9 cellular contexts compared by ENCODE assay signal in the genomic region with DNA sequence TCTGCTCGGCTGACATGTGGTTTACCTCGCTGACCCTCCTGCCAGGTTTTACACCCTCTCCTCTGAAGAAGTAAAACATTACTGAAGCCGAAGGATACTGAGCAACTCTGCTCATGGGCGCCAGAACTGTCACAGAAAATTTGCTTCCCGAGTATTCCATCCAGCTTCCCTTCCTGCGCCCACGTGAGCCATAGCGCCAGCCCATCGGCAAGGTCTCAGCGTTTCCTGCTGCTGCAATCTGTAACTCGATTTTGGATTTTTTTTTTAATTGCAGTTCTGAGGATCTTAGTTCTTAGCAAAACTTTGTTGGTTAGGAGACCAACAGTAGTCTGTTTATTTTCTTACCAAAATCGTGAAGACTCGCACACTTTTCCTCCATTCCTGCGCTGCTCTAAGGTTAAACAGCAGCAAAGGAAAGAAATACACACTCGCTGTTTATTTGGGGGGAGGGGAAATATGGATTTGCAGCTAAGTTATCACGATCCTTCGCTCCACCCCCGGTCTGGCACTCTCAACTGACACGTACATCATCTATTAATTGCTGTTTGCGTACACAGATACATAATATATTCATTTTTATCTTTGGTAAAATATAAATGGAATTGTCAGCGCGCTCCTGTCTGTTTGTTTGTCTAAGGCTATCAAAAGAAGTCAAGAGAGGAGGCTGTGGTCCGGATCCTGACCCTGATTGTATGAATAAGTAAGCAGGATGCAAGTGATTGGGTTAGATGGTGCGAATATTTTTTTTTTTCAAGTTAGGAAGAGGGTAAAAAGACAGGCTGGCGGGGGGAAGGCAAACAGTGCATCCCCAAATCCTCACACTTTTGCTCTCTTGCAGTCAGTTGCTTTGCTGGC. TPM values are rescaled to one million over a fixed set of nuclear protein-coding genes. Genes with fewer than 3 reads are reported as not detected.
A peak's percentile ranks its signal among the peaks of the same experiment; 100 is the strongest.
DNase-seq lines count a peak whose midpoint lies in the region; ATAC-seq and TF ChIP-seq lines count a peak whose summit lies in the region.
"Had no signal": no experiment of that assay in that cellular context is flagged by ENCODE, and none has a peak within 500 bp of the region (broad histone marks: within the 10 kb centered on the region; RNA-seq: fewer than 3 reads in every experiment).

A gene (plus strand): TSS at position 795 of the 855 bp plus-strand sequence. CDS start 668 bp downstream, outside the sequence.

- 4 to 8% methylated on average over 8 to 20 of the region's 25 CpGs for WGBS in endodermal cell (ENCODE audit: insufficient coverage in 1 of 2, insufficient read length in 1 of 2), 2 experiments

- peaks cover 54% of the 10 kb centered on the region for H3K27me3 Mint-ChIP-seq in endodermal cell (ENCODE audit: insufficient read depth)

- H3K9me3 ChIP-seq in endodermal cell (ENCODE audit: control insufficient read depth, low read length) = no peaks in the 10 kb centered on the region
- H3K9me3 ChIP-seq in muscle layer of duodenum (ENCODE audit: control insufficient read depth in 1 of 2, low read length in 2 of 2) = no peaks in the 10 kb centered on the region

- H3K4me1 Mint-ChIP-seq in endodermal cell = peaks cover 14% of the 10 kb centered on the region

- H3K36me3 ChIP-seq in endodermal cell (ENCODE audit: control insufficient read depth, insufficient read depth, low read length) (no peaks in the 10 kb centered on the region), muscle layer of duodenum (ENCODE audit: control insufficient read depth in 1 of 2, insufficient read depth in 2 of 2, low read length in 2 of 2) (no peaks in the 10 kb centered on the region)

- peak; percentile 14 for DNase-seq in COLO668 (lab: John Stamatoyannopoulos, UW; ENCODE audit: unreplicated experiment)
- DNase-seq in NCI-H1694 (lab: John Stamatoyannopoulos, UW) = peak; percentile 7
- DNase-seq in endodermal cell = peak; percentile 59
- DNase-seq in DMS114 treated with DMSO at 0.1 percent for 48 hours (lab: John Stamatoyannopoulos, UW; ENCODE audit: unreplicated experiment) = no peak

- H3K9ac ChIP-seq in endodermal cell (ENCODE audit: extremely low read depth, low read length, poor library complexity, severe bottlenecking) = no peak within 1 kb of the TSS

- H3K27me3 ChIP-seq in endodermal cell (ENCODE audit: control insufficient read depth, insufficient read depth, low read length, poor library complexity, severe bottlenecking) (peaks cover 75% of the 10 kb centered on the region), muscle layer of duodenum (ENCODE audit: low read depth, low read length) (peaks cover 11% of the 10 kb centered on the region)

- H3K4me3 Mint-ChIP-seq in endodermal cell = peak within 1 kb of the TSS; percentile 68
- H3K4me3 Mint-ChIP-seq: dendritic cell treated with granulocyte-macrophage colony-stimulating factor and Interleukin-4, amounts not matched to agents 40 ng/mL and 50 ng/mL, for 4 days had no signal

- no peaks in the 10 kb centered on the region for H3K36me3 Mint-ChIP-seq in endodermal cell (ENCODE audit: low read depth)

- H3K27ac ChIP-seq in endodermal cell (ENCODE audit: low read depth, low read length) (no peak within 1 kb of the TSS), muscle layer of duodenum (ENCODE audit: low read length) (no peak within 1 kb of the TSS)

- H3K4me3 ChIP-seq in endodermal cell (ENCODE audit: low read length) (peak within 1 kb of the TSS; percentile 78), muscle layer of duodenum (ENCODE audit: low read depth in 1 of 2, low read length in 2 of 2) (peak within 1 kb of the TSS; percentile 66 to 81)

- ATAC-seq in GM19452 (IDR thresholded peaks at IDR 0.05; ENCODE audit: unreplicated experiment) (no peak), GM21717 (IDR thresholded peaks at IDR 0.05; ENCODE audit: unreplicated experiment) (no peak), GM21360 (IDR thresholded peaks at IDR 0.05; ENCODE audit: unreplicated experiment) (no peak)

- H3K4me1 ChIP-seq in endodermal cell (ENCODE audit: control insufficient read depth, insufficient read depth, low read length) (no peaks in the 10 kb centered on the region), muscle layer of duodenum (ENCODE audit: control insufficient read depth in 1 of 2, insufficient read depth in 2 of 2, low read length in 2 of 2) (peaks cover 0 to 20% of the 10 kb centered on the region in 2 donors)

- no peak within 1 kb of the TSS for H3K27ac Mint-ChIP-seq in endodermal cell
- H3K27ac Mint-ChIP-seq: dendritic cell treated with granulocyte-macrophage colony-stimulating factor and Interleukin-4, amounts not matched to agents 40 ng/mL and 50 ng/mL, for 4 days had no signal

- no peaks in the 10 kb centered on the region for H3K9me3 Mint-ChIP-seq in endodermal cell
- H3K9me3 Mint-ChIP-seq: dendritic cell treated with granulocyte-macrophage colony-stimulating factor and Interleukin-4, amounts not matched to agents 40 ng/mL and 50 ng/mL, for 4 days had no signal

- TF ChIP-seq CTCF in endodermal cell (conservative IDR thresholded peaks at IDR 0.05) = no peak

RNA-seq across cellular contexts. Expression of the gene that starts here (rescaled TPM):
- total RNA-seq in endodermal cell = 1 to 10 TPM in 1 of 2 donors, under 1 TPM in 1; 0.18 to 3.8 TPM
- 0.25 TPM for polyA plus RNA-seq in endodermal cell (2013, experiment 1 of 2)
- 0.29 TPM for polyA plus RNA-seq in endodermal cell (2013, experiment 2 of 2)
